ENCODE assay signal across 8 cellular contexts in the genomic region with DNA sequence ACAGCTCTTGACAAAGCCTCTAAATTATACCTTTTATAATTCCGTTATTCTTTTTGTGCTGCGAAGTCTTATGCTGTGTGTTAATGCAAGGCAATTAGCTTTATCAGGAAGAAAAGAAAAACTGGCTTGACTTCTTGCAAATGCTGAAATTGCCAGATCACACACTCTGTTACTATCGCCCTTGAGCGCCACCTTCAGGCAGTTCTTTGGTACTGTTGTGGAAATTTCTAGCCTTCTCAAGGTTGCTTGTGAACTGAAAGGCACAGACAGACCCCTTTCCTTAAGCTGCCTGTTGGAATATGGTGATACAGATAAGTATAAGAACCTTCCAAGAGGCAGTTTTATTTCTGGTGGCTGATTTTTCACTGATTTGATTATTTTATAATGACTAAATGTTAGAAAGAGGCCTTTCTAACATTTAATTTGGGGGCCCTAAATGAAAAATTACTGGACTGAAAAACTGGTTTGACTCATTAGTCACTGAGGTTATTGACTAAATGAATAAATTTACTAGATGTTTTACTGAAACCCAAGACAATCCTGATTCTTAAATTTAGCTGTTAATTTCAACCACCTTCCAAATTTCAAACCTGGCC.
DNase-seq lines count a peak whose midpoint lies in the region; ATAC-seq, FAIRE-seq and TF ChIP-seq lines count a peak whose summit lies in the region.

No MANE protein-coding gene starts in this region.

- DNase-seq in Right ventricle myocardium inferior (ENCODE audit: missing footprints) (peak; percentile 66), cardiac septum (ENCODE audit: low spot score) (no peak), HK-2 (ENCODE audit: unreplicated experiment) (peak; percentile 46), RCC 7860 (ENCODE audit: low spot score) (peak; percentile 39), activated T-helper 1 cell treated with Interleukin-2 at 50 U/mL for 16 hours (ENCODE audit: low read depth) (peak; percentile 63), fibroblast of pulmonary artery (ENCODE audit: low read depth) (peak; percentile 84), thyroid gland (peak; percentile 62 to 71)

- FAIRE-seq in RCC 7860 (lab: Jason Lieb, UNC): peak; percentile 50

- TF ChIP-seq POLR2A in thyroid gland (IDR thresholded peaks at IDR 0.05): no peak

- no peaks in the 10 kb centered on the region for H3K4me1 ChIP-seq in neutrophil (ENCODE audit: control insufficient read depth in 1 of 2, insufficient read depth in 1 of 2, low read depth in 1 of 2, low read length in 1 of 2)
- H3K4me1 ChIP-seq in thyroid gland: no peaks in the 10 kb centered on the region

- H3K36me3 ChIP-seq in neutrophil (no peaks in the 10 kb centered on the region), thyroid gland (no peaks in the 10 kb centered on the region)

- H3K27ac ChIP-seq in neutrophil (no peak overlapping the region), thyroid gland (no peak overlapping the region)

- WGBS in thyroid gland, 2 donors: 18 to 20% methylated on average over 4 of the region's 4 CpGs

- no peak overlapping the region for H3K4me3 ChIP-seq in fibroblast of pulmonary artery (replicated peaks; ENCODE audit: low read depth, low read length)
- H3K4me3 ChIP-seq in neutrophil (ENCODE audit: low read depth in 1 of 2, low read length in 1 of 2): no peak overlapping the region
- H3K4me3 ChIP-seq in thyroid gland (replicated peaks in 1 of 3): no peak overlapping the region

- no peaks in the 10 kb centered on the region for H3K9me3 ChIP-seq in neutrophil
- H3K9me3 ChIP-seq in thyroid gland: no peaks in the 10 kb centered on the region

- TF ChIP-seq CTCF in fibroblast of pulmonary artery (IDR thresholded peaks at IDR 0.05; ENCODE audit: low read length, missing control alignments) (peak; percentile 89), neutrophil (IDR thresholded peaks at IDR 0.05) (peak; percentile 57), thyroid gland (IDR thresholded peaks at IDR 0.05) (peak; percentile 30 to 78 (median 65))

- intact Hi-C loops in Right ventricle myocardium inferior (cut with DNase I) (no loop called here), cardiac septum (cut with DNase I) (no loop called here), thyroid gland (cut with DNase I) (no loop called here)

- ATAC-seq in Right ventricle myocardium inferior: peak; percentile 56

- H3K27me3 ChIP-seq in neutrophil (no peaks in the 10 kb centered on the region), thyroid gland (no peaks in the 10 kb centered on the region)
